In genomic region chr12:121064586-121064985, GRCh38 we compare ENCODE assay signal across 1 cellular context. TPM values are rescaled to one million over a fixed set of nuclear protein-coding genes. Genes with fewer than 3 reads are reported as not detected.
"Had no signal": no experiment of that assay in that cellular context is flagged by ENCODE, and none has a peak within 500 bp of the region (broad histone marks: within the 10 kb centered on the region; RNA-seq: fewer than 3 reads in every experiment).

No MANE protein-coding gene starts in this region.

RNA-seq across cellular contexts. Expression of gene OASL, which starts 25.5 kb away (rescaled TPM):
- total RNA-seq: skeletal muscle tissue had no signal
